Comparison of ENCODE assay signal across 16 cellular contexts in the genomic region with DNA sequence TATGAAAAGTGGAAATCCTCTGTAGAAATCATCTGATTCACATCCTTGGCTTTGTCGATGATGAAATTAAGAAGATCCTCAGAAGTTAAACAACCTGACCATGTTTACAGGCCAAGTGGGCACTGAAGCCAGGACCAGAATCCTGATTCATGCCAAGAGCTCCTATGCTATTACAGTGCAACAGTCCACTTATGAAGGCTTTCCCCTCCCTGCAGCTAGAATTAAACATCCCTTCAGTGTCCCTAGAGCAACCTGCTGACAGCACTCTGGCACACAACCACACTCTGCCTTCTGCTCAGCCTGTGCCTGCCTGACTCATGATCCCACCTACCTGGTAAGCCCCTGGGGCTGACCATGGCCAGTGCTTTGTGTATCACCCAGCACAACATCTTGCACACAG. TPM values are rescaled to one million over a fixed set of nuclear protein-coding genes. Genes with fewer than 3 reads are reported as not detected.
A peak's percentile ranks its signal among the peaks of the same experiment; 100 is the strongest.
DNase-seq lines count a peak whose midpoint lies in the region; ATAC-seq and TF ChIP-seq lines count a peak whose summit lies in the region.
"Had no signal": no experiment of that assay in that cellular context is flagged by ENCODE, and none has a peak within 500 bp of the region (broad histone marks: within the 10 kb centered on the region; RNA-seq: fewer than 3 reads in every experiment).

No MANE protein-coding gene starts in this region.

- no peaks in the 10 kb centered on the region for H3K9me2 ChIP-seq in hepatocyte (replicated peaks; ENCODE audit: insufficient read depth)

- ATAC-seq in GM21786 (IDR thresholded peaks at IDR 0.05; ENCODE audit: unreplicated experiment): no peak
- no peak for ATAC-seq in stimulated activated naive CD8-positive, alpha-beta T cell treated with anti-CD3 and anti-CD28 coated beads, Interleukin-15, amount 100 ng/mL, for 72 hours
- ATAC-seq: effector memory CD8-positive, alpha-beta T cell; natural killer cell had no signal

- H3K4me3 Mint-ChIP-seq in stimulated activated naive CD8-positive, alpha-beta T cell treated with anti-CD3 and anti-CD28 coated beads, Interleukin-15, amount 100 ng/mL, for 72 hours: no peak overlapping the region
- H3K4me3 Mint-ChIP-seq: activated naive CD8-positive, alpha-beta T cell treated with anti-CD3 and anti-CD28 coated beads for 36 hours; CD8-positive, alpha-beta memory T cell; effector memory CD8-positive, alpha-beta T cell; immature natural killer cell; natural killer cell had no signal

- H3K27me3 ChIP-seq in MG63 (no peaks in the 10 kb centered on the region), hepatocyte (no peaks in the 10 kb centered on the region)
- H3K27me3 ChIP-seq: vagina had no signal

- H3K36me3 ChIP-seq in MG63 (peaks cover 12% of the 10 kb centered on the region), hepatocyte (replicated peaks; ENCODE audit: insufficient read depth, low read depth) (no peaks in the 10 kb centered on the region)
- H3K36me3 ChIP-seq: vagina had no signal

- H3K9me3 ChIP-seq in MG63: peaks cover 3% of the 10 kb centered on the region
- no peaks in the 10 kb centered on the region for H3K9me3 ChIP-seq in hepatocyte (ENCODE audit: low read depth)
- H3K9me3 ChIP-seq: vagina had no signal

- H3K9me3 Mint-ChIP-seq in stimulated activated naive CD8-positive, alpha-beta T cell treated with anti-CD3 and anti-CD28 coated beads, Interleukin-15, amount 100 ng/mL, for 72 hours: no peaks in the 10 kb centered on the region
- H3K9me3 Mint-ChIP-seq: activated naive CD8-positive, alpha-beta T cell treated with anti-CD3 and anti-CD28 coated beads for 36 hours; CD8-positive, alpha-beta memory T cell; effector memory CD8-positive, alpha-beta T cell; immature natural killer cell; natural killer cell had no signal

- 95% methylated on average over 1 of the region's 1 CpG for WGBS in hepatocyte (ENCODE audit: low lambda C conversion rate, missing lambda C conversion rate)

- H3K27ac Mint-ChIP-seq in stimulated activated naive CD8-positive, alpha-beta T cell treated with anti-CD3 and anti-CD28 coated beads, Interleukin-15, amount 100 ng/mL, for 72 hours: no peak overlapping the region
- H3K27ac Mint-ChIP-seq: activated naive CD8-positive, alpha-beta T cell treated with anti-CD3 and anti-CD28 coated beads for 36 hours; effector memory CD8-positive, alpha-beta T cell; immature natural killer cell; natural killer cell had no signal

- no peak overlapping the region for H2AFZ ChIP-seq in hepatocyte

- no peak overlapping the region for H3K4me2 ChIP-seq in hepatocyte

- no peaks in the 10 kb centered on the region for H3K4me1 ChIP-seq in hepatocyte (ENCODE audit: insufficient read depth)
- H3K4me1 ChIP-seq: vagina had no signal

- DNase-seq in AG20443 (ENCODE audit: low spot score): peak; percentile 33
- DNase-seq in MG63: peak; percentile 77
- peak; percentile 54 for DNase-seq in choroid plexus epithelial cell (ENCODE audit: low read depth)
- peak; percentile 55 for DNase-seq in kidney tubule cell (ENCODE audit: low spot score)
- DNase-seq in stimulated activated naive CD8-positive, alpha-beta T cell treated with anti-CD3 and anti-CD28 coated beads, Interleukin-15, amount 100 ng/mL, for 72 hours: no peak
- no peak for DNase-seq in hepatocyte (ENCODE audit: low spot score)
- DNase-seq in T-helper 1 cell: no peak
- DNase-seq: activated naive CD8-positive, alpha-beta T cell treated with anti-CD3 and anti-CD28 coated beads for 36 hours; CD8-positive, alpha-beta memory T cell; effector memory CD8-positive, alpha-beta T cell; immature natural killer cell; natural killer cell; NCI-H1105 treated with DMSO at 0.1 percent for 48 hours; stimulated activated CD8-positive, alpha-beta memory T cell treated with anti-CD3 and anti-CD28 coated beads, Interleukin-4, amount 100 ng/mL, for 48 hours had no signal

- H3K4me1 Mint-ChIP-seq in stimulated activated naive CD8-positive, alpha-beta T cell treated with anti-CD3 and anti-CD28 coated beads, Interleukin-15, amount 100 ng/mL, for 72 hours: peaks cover 8% of the 10 kb centered on the region
- H3K4me1 Mint-ChIP-seq: natural killer cell had no signal

- no peak overlapping the region for H3K4me3 ChIP-seq in MG63
- H3K4me3 ChIP-seq in choroid plexus epithelial cell (ENCODE audit: low read depth, low read length): no peak overlapping the region
- no peak overlapping the region for H3K4me3 ChIP-seq in hepatocyte
- H3K4me3 ChIP-seq: vagina had no signal

- TF ChIP-seq CTCF in choroid plexus epithelial cell (conservative IDR thresholded peaks at IDR 0.05; ENCODE audit: low read depth, low read length) (no peak), hepatocyte (IDR thresholded peaks at IDR 0.05; ENCODE audit: poor library complexity) (no peak)

- no peaks in the 10 kb centered on the region for H3K27me3 Mint-ChIP-seq in stimulated activated naive CD8-positive, alpha-beta T cell treated with anti-CD3 and anti-CD28 coated beads, Interleukin-15, amount 100 ng/mL, for 72 hours
- H3K27me3 Mint-ChIP-seq: activated naive CD8-positive, alpha-beta T cell treated with anti-CD3 and anti-CD28 coated beads for 36 hours had no signal

- no peaks in the 10 kb centered on the region for H3K79me2 ChIP-seq in hepatocyte

- no peak overlapping the region for H3K27ac ChIP-seq in hepatocyte
- H3K27ac ChIP-seq: vagina had no signal

- no peaks in the 10 kb centered on the region for H4K20me1 ChIP-seq in hepatocyte (ENCODE audit: insufficient read depth, poor library complexity, severe bottlenecking)

RNA-seq across cellular contexts. Expression of a gene that starts 33.8 kb away (rescaled TPM):
- 11.4 and 15.9 TPM in 2 replicates for total RNA-seq in MG63 (2014; rRNA removed; shearing (Covaris generic); ENCODE audit: low replicate concordance)
- 11.1 and 13.1 TPM in 2 replicates for total RNA-seq in hepatocyte
- 9.3 and 10.4 TPM in 2 replicates for polyA plus RNA-seq in hepatocyte

Comparison
In these comparisons a context has a peak if more than half of its experiments do, and no peak if none do; other contexts are left out.
1. DNase-seq: peak in AG20443 (single experiment), MG63 (single experiment), choroid plexus epithelial cell (single experiment) and kidney tubule cell (single experiment); none in stimulated activated naive CD8-positive, alpha-beta T cell treated with anti-CD3 and anti-CD28 coated beads, Interleukin-15, amount 100 ng/mL, for 72 hours (0 of 2), hepatocyte (single experiment) and T-helper 1 cell (0 of 5).